Comparison of ENCODE assay signal across 35 cellular contexts in the genomic region with DNA sequence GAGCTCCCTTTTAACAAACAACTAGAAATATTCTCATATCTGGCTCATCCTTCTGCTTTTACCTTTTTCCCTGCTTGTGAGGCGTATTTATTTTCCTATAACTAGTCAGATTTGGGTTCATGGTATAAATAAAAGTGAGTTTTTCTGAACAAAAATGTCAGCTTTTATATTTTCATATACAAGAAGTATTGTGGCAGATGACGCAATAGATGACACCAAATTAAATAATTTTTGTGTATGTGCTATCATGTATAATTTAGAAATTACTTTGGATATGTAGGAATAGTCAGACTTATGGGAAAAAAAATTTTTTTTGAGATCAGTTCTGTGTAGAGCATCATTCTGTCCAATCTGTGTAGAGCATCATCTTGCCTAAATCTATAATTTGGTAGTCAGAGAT. TPM values are rescaled to one million over a fixed set of nuclear protein-coding genes. Genes with fewer than 3 reads are reported as not detected.
"Had no signal": no experiment of that assay in that cellular context is flagged by ENCODE, and none has a peak within 500 bp of the region (broad histone marks: within the 10 kb centered on the region; RNA-seq: fewer than 3 reads in every experiment).

No MANE protein-coding gene starts in this region.

- H3K27ac ChIP-seq: adrenal gland, body of pancreas, brain microvascular endothelial cell, breast epithelium, VCaP had no signal

- H3K36me3 ChIP-seq: adrenal gland, brain microvascular endothelial cell, breast epithelium had no signal

- ATAC-seq: activated CD8-positive, alpha-beta T cell treated with anti-CD3 and anti-CD28 coated beads for 36 hours; activated naive CD4-positive, alpha-beta T cell treated with anti-CD3 and anti-CD28 coated beads, Interleukin-2, amount 50 U/mL, for 72 hours; activated T-cell treated with anti-CD3 and anti-CD28 coated beads, Interleukin-2, amount 50 U/mL, for 4 hours; activated T-cell treated with anti-CD3 and anti-CD28 coated beads, Interleukin-2, amount 50 U/mL, for 72 hours; activated T-helper 17 cell treated with anti-CD3 and anti-CD28 coated beads, Interleukin-2, amount 50 U/mL, for 72 hours; body of pancreas had no signal

- H3K4me1 ChIP-seq: adrenal gland, body of pancreas, breast epithelium had no signal

- H3K9me3 ChIP-seq: adrenal gland, body of pancreas, breast epithelium had no signal

- H3K27me3 ChIP-seq: adrenal gland, body of pancreas, brain microvascular endothelial cell, breast epithelium had no signal

- H3K4me3 ChIP-seq: adrenal gland, body of pancreas, breast epithelium had no signal

- DNase-seq: activated B cell treated with CpG ODN at 0.5 μM for 24 hours; activated CD4-positive, alpha-beta memory T cell treated with anti-CD3 and anti-CD28 coated beads for 36 hours; activated CD4-positive, alpha-beta T cell treated with anti-CD3 and anti-CD28 coated beads for 4 hours; activated CD4-positive, alpha-beta T cell treated with anti-CD3 and anti-CD28 coated beads, Interleukin-2, amount 10 ng/mL, durations not matched to agents 24 days and 14 days; activated CD4-positive, alpha-beta T cell treated with anti-CD3 and anti-CD28 coated beads, Interleukin-2, amount 50 U/mL, for 1 hour; activated CD4-positive, alpha-beta T cell treated with anti-CD3 and anti-CD28 coated beads, Interleukin-2, amount 50 U/mL, for 4 hours; activated CD4-positive, CD25-positive, alpha-beta regulatory T cell treated with anti-CD3 and anti-CD28 coated beads, Interleukin-2, amount 50 U/mL, for 72 hours; activated CD8-positive, alpha-beta memory T cell treated with anti-CD3 and anti-CD28 coated beads, Interleukin-2, amount 50 U/mL, for 4 hours; activated CD8-positive, alpha-beta T cell treated with anti-CD3 and anti-CD28 coated beads for 36 hours; activated effector memory CD4-positive, alpha-beta T cell treated with anti-CD3 and anti-CD28 coated beads, Interleukin-2, amount 50 U/mL, for 16 hours; activated gamma-delta T cell treated with Interleukin-2 at 50 U/mL for 16 hours; activated naive CD4-positive, alpha-beta T cell; activated naive CD4-positive, alpha-beta T cell treated with anti-CD3 and anti-CD28 coated beads for 36 hours; activated naive CD4-positive, alpha-beta T cell treated with anti-CD3 and anti-CD28 coated beads, Interleukin-2, amount 50 U/mL, for 16 hours; activated naive CD8-positive, alpha-beta T cell treated with anti-CD3 and anti-CD28 coated beads for 36 hours; activated T-cell treated with anti-CD3 and anti-CD28 coated beads for 4 hours; activated T-cell treated with anti-CD3 and anti-CD28 coated beads, Interleukin-2, amount 50 U/mL, for 1 hour; activated T-cell treated with anti-CD3 and anti-CD28 coated beads, Interleukin-2, amount 50 U/mL, for 4 hours; activated T-cell treated with anti-CD3 and anti-CD28 coated beads, Interleukin-2, amount 50 U/mL, for 72 hours; adrenal gland; aorta; body of pancreas; brain microvascular endothelial cell; central memory CD4-positive, alpha-beta T cell; T-helper 1 cell; T-helper 2 cell; T-helper 9 cell had no signal

- FAIRE-seq: astrocyte, TTC549 had no signal

RNA-seq across cellular contexts. Expression of gene SLC27A6, which starts 45.7 kb away (rescaled TPM):
- total RNA-seq: activated B cell treated with CpG ODN at 0.5 μM for 24 hours; activated CD4-positive, alpha-beta memory T cell treated with anti-CD3 and anti-CD28 coated beads for 36 hours; activated CD4-positive, alpha-beta T cell treated with anti-CD3 and anti-CD28 coated beads, Interleukin-2, amount 10 ng/mL, durations not matched to agents 24 days and 14 days; activated CD8-positive, alpha-beta memory T cell treated with anti-CD3 and anti-CD28 coated beads for 36 hours; activated CD8-positive, alpha-beta T cell treated with anti-CD3 and anti-CD28 coated beads for 36 hours; activated naive CD4-positive, alpha-beta T cell treated with anti-CD3 and anti-CD28 coated beads for 36 hours; activated naive CD4-positive, alpha-beta T cell treated with anti-CD3 and anti-CD28 coated beads, Interleukin-2, amount 50 U/mL, for 72 hours; activated naive CD8-positive, alpha-beta T cell treated with anti-CD3 and anti-CD28 coated beads for 36 hours; activated T-cell treated with anti-CD3 and anti-CD28 coated beads, Interleukin-2, amount 50 U/mL, for 4 hours; activated T-cell treated with anti-CD3 and anti-CD28 coated beads, Interleukin-2, amount 50 U/mL, for 72 hours; activated T-helper 1 cell treated with anti-CD3 and anti-CD28 coated beads, Interleukin-12 subunit alpha, Interleukin-12 subunit beta, Interleukin-2, Interleukin-4 antibody, amounts not matched to agents 30 ng/mL and 10 ng/mL and 1 ng/mL, durations not matched to agents 14 hours and 24 hours and 36 hours; activated T-helper 17 cell treated with anti-CD3 and anti-CD28 coated beads, Interleukin-2, amount 50 U/mL, for 72 hours had no signal
- polyA plus RNA-seq: aorta had no signal
